In genomic region chr5:322281-322941, GRCh38 we compare ENCODE assay signal across 8 cellular contexts. TPM values are rescaled to one million over a fixed set of nuclear protein-coding genes. Genes with fewer than 3 reads are reported as not detected.
DNase-seq lines count a peak whose midpoint lies in the region; ATAC-seq and TF ChIP-seq lines count a peak whose summit lies in the region.

No MANE protein-coding gene starts in this region.

- intact Hi-C loops in CD4-positive, alpha-beta memory T cell (cut with micrococcal nuclease), result no loop called here
- intact Hi-C loops in thyroid gland (cut with DNase I), result no loop called here

- ATAC-seq in GM21528 (IDR thresholded peaks at IDR 0.05; ENCODE audit: low FRiP score, unreplicated experiment) (peak; percentile 18), HG02588 (IDR thresholded peaks at IDR 0.05; ENCODE audit: unreplicated experiment) (no peak)

- no peaks in the 10 kb centered on the region for H3K36me3 ChIP-seq in CD4-positive, alpha-beta memory T cell (ENCODE audit: insufficient read depth, low read length)
- H3K36me3 ChIP-seq in hepatocyte (replicated peaks; ENCODE audit: insufficient read depth, low read depth) (no peaks in the 10 kb centered on the region), tibial nerve (peaks cover 0 to 2% (median 0%) of the 10 kb centered on the region in 3 donors), thyroid gland (no peaks in the 10 kb centered on the region)

- CTCF ChIA-PET in CD4-positive, alpha-beta memory T cell (lab: Charles Lee; ENCODE audit: partially characterized antibody), result no interaction called here

- H3K4me3 ChIP-seq in CD4-positive, alpha-beta memory T cell (ENCODE audit: low read length in 2 of 2), result no peak overlapping the region
- H3K4me3 ChIP-seq in hepatocyte (no peak overlapping the region), tibial nerve (peak overlapping the region in 3 of 4 donors; percentile 27 to 50 (median 49)), thyroid gland (replicated peaks in 1 of 3) (peak overlapping the region in 1 of 3 donors; percentile 31)

- peaks cover 17% of the 10 kb centered on the region for H3K4me1 ChIP-seq in CD4-positive, alpha-beta memory T cell (ENCODE audit: insufficient read depth, low read length)
- H3K4me1 ChIP-seq in hepatocyte (ENCODE audit: insufficient read depth), result peaks cover 9% of the 10 kb centered on the region
- peaks cover 0 to 31% (median 15%) of the 10 kb centered on the region in 4 donors for H3K4me1 ChIP-seq in tibial nerve
- H3K4me1 ChIP-seq in thyroid gland, result peaks cover 10 to 25% of the 10 kb centered on the region in 2 donors

- H3K27ac Mint-ChIP-seq in CD4-positive, alpha-beta memory T cell, result no peak overlapping the region
- H3K27ac Mint-ChIP-seq in T-helper 2 cell treated with Interferon-gamma antibody and Interleukin-4, amounts not matched to agents 5 μg/mL and 100 μg/mL, for 36 hours, result peak overlapping the region; percentile 67

- no peaks in the 10 kb centered on the region for H3K9me3 Mint-ChIP-seq in CD4-positive, alpha-beta memory T cell
- no peaks in the 10 kb centered on the region for H3K9me3 Mint-ChIP-seq in T-helper 2 cell treated with Interferon-gamma antibody and Interleukin-4, amounts not matched to agents 5 μg/mL and 100 μg/mL, for 36 hours

- TF ChIP-seq CTCF in hepatocyte (IDR thresholded peaks at IDR 0.05; ENCODE audit: poor library complexity) (no peak), tibial nerve (IDR thresholded peaks at IDR 0.05) (no peak), thyroid gland (IDR thresholded peaks at IDR 0.05) (no peak)

- peaks cover 18 to 29% of the 10 kb centered on the region in 2 donors for H3K27me3 Mint-ChIP-seq in CD4-positive, alpha-beta memory T cell
- H3K27me3 Mint-ChIP-seq in T-helper 2 cell treated with Interferon-gamma antibody and Interleukin-4, amounts not matched to agents 5 μg/mL and 100 μg/mL, for 36 hours (ENCODE audit: low read depth), result peaks cover 5% of the 10 kb centered on the region

- no peak for TF ChIP-seq EP300 in tibial nerve (IDR thresholded peaks at IDR 0.05)

- H3K36me3 Mint-ChIP-seq in CD4-positive, alpha-beta memory T cell, result no peaks in the 10 kb centered on the region
- H3K36me3 Mint-ChIP-seq in T-helper 2 cell treated with Interferon-gamma antibody and Interleukin-4, amounts not matched to agents 5 μg/mL and 100 μg/mL, for 36 hours (ENCODE audit: low read depth), result peaks cover 32% of the 10 kb centered on the region

- TF ChIP-seq POLR2A in tibial nerve (IDR thresholded peaks at IDR 0.05) (no peak), thyroid gland (IDR thresholded peaks at IDR 0.05) (no peak)

- peak overlapping the region in 7 of 8 donors; percentile 27 to 77 (median 57) for H3K4me3 Mint-ChIP-seq in CD4-positive, alpha-beta memory T cell
- peak overlapping the region; percentile 70 for H3K4me3 Mint-ChIP-seq in T-helper 2 cell treated with Interferon-gamma antibody and Interleukin-4, amounts not matched to agents 5 μg/mL and 100 μg/mL, for 36 hours

- no peaks in the 10 kb centered on the region for H4K20me1 ChIP-seq in hepatocyte (ENCODE audit: insufficient read depth, poor library complexity, severe bottlenecking)

- H3K4me1 Mint-ChIP-seq in CD4-positive, alpha-beta memory T cell, result peaks cover 0 to 10% (median 5%) of the 10 kb centered on the region in 4 donors
- peaks cover 20% of the 10 kb centered on the region for H3K4me1 Mint-ChIP-seq in T-helper 2 cell treated with Interferon-gamma antibody and Interleukin-4, amounts not matched to agents 5 μg/mL and 100 μg/mL, for 36 hours (ENCODE audit: low read depth)

- no peaks in the 10 kb centered on the region for H3K79me2 ChIP-seq in hepatocyte

- no peaks in the 10 kb centered on the region for H3K9me2 ChIP-seq in hepatocyte (replicated peaks; ENCODE audit: insufficient read depth)

- WGBS in hepatocyte (ENCODE audit: low lambda C conversion rate, missing lambda C conversion rate), result 69% methylated on average over 53 of the region's 56 CpGs
- WGBS in tibial nerve, 2 donors, result 47 to 69% methylated on average over 39 to 48 of the region's 56 CpGs
- WGBS in thyroid gland, 2 donors, result 65 to 85% methylated on average over 14 to 29 of the region's 56 CpGs

- DNase-seq in CD4-positive, alpha-beta memory T cell, result no peak
- DNase-seq in T-helper 2 cell treated with Interferon-gamma antibody and Interleukin-4, amounts not matched to agents 5 μg/mL and 100 μg/mL, for 36 hours (ENCODE audit: low spot score), result no peak
- DNase-seq in hepatocyte (ENCODE audit: low spot score) (no peak), tibial nerve (ENCODE audit: low spot score in 2 of 2) (no peak), NCI-H510A treated with DMSO at 0.1 percent for 48 hours (lab: John Stamatoyannopoulos, UW) (no peak), thyroid gland (no peak)

- peak overlapping the region; percentile 28 for H2AFZ ChIP-seq in hepatocyte

- H3K4me2 ChIP-seq in hepatocyte, result peak overlapping the region; percentile 100

- no peaks in the 10 kb centered on the region for H3K27me3 ChIP-seq in CD4-positive, alpha-beta memory T cell (ENCODE audit: insufficient read depth, low read length)
- H3K27me3 ChIP-seq in hepatocyte (peaks cover 55% of the 10 kb centered on the region), tibial nerve (peaks cover 0 to 52% of the 10 kb centered on the region in 2 donors), thyroid gland (no peaks in the 10 kb centered on the region)

- no peaks in the 10 kb centered on the region for H3K9me3 ChIP-seq in CD4-positive, alpha-beta memory T cell (ENCODE audit: control insufficient read depth in 1 of 2, low read length in 2 of 2)
- H3K9me3 ChIP-seq in hepatocyte (ENCODE audit: low read depth) (no peaks in the 10 kb centered on the region), tibial nerve (peaks cover 0 to 2% (median 0%) of the 10 kb centered on the region in 4 donors), thyroid gland (no peaks in the 10 kb centered on the region)

- POLR2A ChIA-PET in CD4-positive, alpha-beta memory T cell (lab: Charles Lee; ENCODE audit: partially characterized antibody), result no interaction called here

- H3K27ac ChIP-seq in CD4-positive, alpha-beta memory T cell (ENCODE audit: low read depth, low read length), result no peak overlapping the region
- no peak overlapping the region for H3K27ac ChIP-seq in hepatocyte
- no peak overlapping the region for H3K27ac ChIP-seq in tibial nerve
- peak overlapping the region in 1 of 3 donors; percentile 17 for H3K27ac ChIP-seq in thyroid gland

RNA-seq across cellular contexts. Expression of gene AHRR, which starts 0.9 kb away (rescaled TPM):
- total RNA-seq in CD4-positive, alpha-beta memory T cell, result 1 to 10 TPM; 1.2 to 2.7 TPM
- polyA plus RNA-seq in CD4-positive, alpha-beta memory T cell, result under 1 TPM; 0.23 to 0.32 TPM
- 1.8 and 2.6 TPM in 2 replicates for total RNA-seq in hepatocyte
- 1.8 and 2.4 TPM in 2 replicates for polyA plus RNA-seq in hepatocyte
- total RNA-seq in tibial nerve, result 1 to 10 TPM in 3 of 4 donors, not detected in 1; 1.0 to 4.8 (median 1.2) TPM
- 1 to 10 TPM in 3 of 4 donors, under 1 TPM in 1; 0.88 to 2.1 (median 1.3) TPM for total RNA-seq in thyroid gland

RNA-seq across cellular contexts. Expression of gene PDCD6, which starts 51.0 kb away (rescaled TPM):
- total RNA-seq in CD4-positive, alpha-beta memory T cell, result 10 to 100 TPM; 86.5 to 95.8 TPM
- 100 to 1,000 TPM; 204 to 227 TPM for polyA plus RNA-seq in CD4-positive, alpha-beta memory T cell
- total RNA-seq in hepatocyte (109 and 116 TPM in 2 replicates), tibial nerve (100 to 1,000 TPM in 1 of 4 donors, 10 to 100 TPM in 3; 80.1 to 115 (median 91.7) TPM), thyroid gland (100 to 1,000 TPM; 111 to 134 (median 124) TPM)
- 169 and 197 TPM in 2 replicates for polyA plus RNA-seq in hepatocyte

Comparison
In these comparisons a context has a peak if more than half of its experiments do, and no peak if none do; other contexts are left out.
1. H3K4me3 ChIP-seq: peak in tibial nerve (3 of 4); none in CD4-positive, alpha-beta memory T cell (0 of 2) and hepatocyte (single experiment).